9 cellular contexts compared by ENCODE assay signal in genomic region chr17:8857919-8858318, GRCh38. TPM values are rescaled to one million over a fixed set of nuclear protein-coding genes. Genes with fewer than 3 reads are reported as not detected.
DNase-seq lines count a peak whose midpoint lies in the region; ATAC-seq and TF ChIP-seq lines count a peak whose summit lies in the region.
"Had no signal": no experiment of that assay in that cellular context is flagged by ENCODE, and none has a peak within 500 bp of the region (broad histone marks: within the 10 kb centered on the region; RNA-seq: fewer than 3 reads in every experiment).

No MANE protein-coding gene starts in this region.

- peaks cover 41% of the 10 kb centered on the region for H3K4me1 Mint-ChIP-seq in WTC11
- peaks cover 36 to 41% of the 10 kb centered on the region in 2 donors for H3K4me1 Mint-ChIP-seq in natural killer cell treated with Interleukin-12 subunit alpha and Interleukin-12 subunit beta and Interleukin-15 and Interleukin-18, amount 100 ng/mL, for 72 hours (ENCODE audit: low read depth in 2 of 2)

- H3K36me3 ChIP-seq in heart left ventricle (no peaks in the 10 kb centered on the region), right atrium auricular region (no peaks in the 10 kb centered on the region)

- intact Hi-C loops in heart left ventricle (cut with DNase I): no loop called here

- H3K4me1 ChIP-seq in heart left ventricle: peaks cover 4 to 56% (median 20%) of the 10 kb centered on the region in 12 donors
- peaks cover 0 to 24% of the 10 kb centered on the region in 2 donors for H3K4me1 ChIP-seq in right atrium auricular region

- TF ChIP-seq POLR2A in heart left ventricle (IDR thresholded peaks at IDR 0.05): no peak

- H3K27me3 ChIP-seq in heart left ventricle (no peaks in the 10 kb centered on the region), right atrium auricular region (no peaks in the 10 kb centered on the region)

- ATAC-seq in heart left ventricle (peak in 3 of 4 donors; percentile 48 to 92 (median 51)), HG03139 (IDR thresholded peaks at IDR 0.05; ENCODE audit: unreplicated experiment) (peak; percentile 44), WTC11 (peak; percentile 44; the same call in 1 of the 2 replicates), HG03565 (IDR thresholded peaks at IDR 0.05; ENCODE audit: unreplicated experiment) (no peak)
- peak; percentile 65 to 68 for ATAC-seq in natural killer cell treated with Interleukin-12 subunit alpha and Interleukin-12 subunit beta and Interleukin-15 and Interleukin-18, amount 100 ng/mL, for 72 hours

- H3K4me3 ChIP-seq in heart left ventricle: peak overlapping the region in 5 of 12 donors; percentile 1 to 15 (median 11)
- H3K4me3 ChIP-seq in right atrium auricular region: no peak overlapping the region

- H3K9me3 Mint-ChIP-seq in WTC11: no peaks in the 10 kb centered on the region
- H3K9me3 Mint-ChIP-seq in natural killer cell treated with Interleukin-12 subunit alpha and Interleukin-12 subunit beta and Interleukin-15 and Interleukin-18, amount 100 ng/mL, for 72 hours: no peaks in the 10 kb centered on the region

- no peak for TF ChIP-seq CTCF in heart left ventricle (IDR thresholded peaks at IDR 0.05)
- no peak for TF ChIP-seq CTCF in right atrium auricular region (IDR thresholded peaks at IDR 0.05)
- no peak for TF ChIP-seq CTCF in WTC11 (IDR thresholded peaks at IDR 0.05)

- POLR2A ChIA-PET in WTC11 (lab: Charles Lee): interaction anchor here (0.6 to 0.7 kb wide), 2 partner anchors 175 to 451 kb away, joined by 3 to 6 read pairs; no protein-coding TSS in a partner anchor

- H3K36me3 Mint-ChIP-seq in WTC11: no peaks in the 10 kb centered on the region
- no peaks in the 10 kb centered on the region for H3K36me3 Mint-ChIP-seq in natural killer cell treated with Interleukin-12 subunit alpha and Interleukin-12 subunit beta and Interleukin-15 and Interleukin-18, amount 100 ng/mL, for 72 hours

- H3K27ac Mint-ChIP-seq in WTC11: peak overlapping the region; percentile 98
- H3K27ac Mint-ChIP-seq in natural killer cell treated with Interleukin-12 subunit alpha and Interleukin-12 subunit beta and Interleukin-15 and Interleukin-18, amount 100 ng/mL, for 72 hours: peak overlapping the region; percentile 45 to 83

- H3K27ac ChIP-seq in heart left ventricle (peak overlapping the region in 9 of 12 donors; percentile 18 to 77 (median 62)), right atrium auricular region (no peak overlapping the region)

- 32 to 43% (median 38%) methylated on average over 5 of the region's 5 CpGs for WGBS in heart left ventricle, 4 donors

- H3K4me3 Mint-ChIP-seq in WTC11: no peak overlapping the region
- peak overlapping the region; percentile 62 for H3K4me3 Mint-ChIP-seq in natural killer cell treated with Interleukin-12 subunit alpha and Interleukin-12 subunit beta and Interleukin-15 and Interleukin-18, amount 100 ng/mL, for 72 hours

- peak in 4 of 5 donors; percentile 47 to 69 (median 64) for DNase-seq in heart left ventricle
- no peak for DNase-seq in right atrium auricular region (ENCODE audit: low spot score)
- no peak for DNase-seq in WTC11 (ENCODE audit: low spot score)
- no peak for DNase-seq in natural killer cell treated with Interleukin-12 subunit alpha and Interleukin-12 subunit beta and Interleukin-15 and Interleukin-18, amount 100 ng/mL, for 72 hours (ENCODE audit: low spot score)
- DNase-seq in OCI-M2 (lab: John Stamatoyannopoulos, UW; ENCODE audit: unreplicated experiment): no peak
- DNase-seq in NCI-H2196 treated with DMSO at 0.1 percent for 48 hours (lab: John Stamatoyannopoulos, UW; ENCODE audit: unreplicated experiment): no peak

- CTCF ChIA-PET in WTC11 (lab: Charles Lee): interaction anchor here (0.6 to 1.7 kb wide), 12 partner anchors 9 to 1032 kb away, joined by 3 to 14 read pairs (median 5); partner anchors contain the start of gene MFSD6L

- no peaks in the 10 kb centered on the region for H3K9me3 ChIP-seq in heart left ventricle
- H3K9me3 ChIP-seq in right atrium auricular region: no peaks in the 10 kb centered on the region

- no peaks in the 10 kb centered on the region; the same call in 1 of the 2 replicates for H3K27me3 Mint-ChIP-seq in WTC11 (ENCODE audit: low read depth)
- H3K27me3 Mint-ChIP-seq in natural killer cell treated with Interleukin-12 subunit alpha and Interleukin-12 subunit beta and Interleukin-15 and Interleukin-18, amount 100 ng/mL, for 72 hours: no peaks in the 10 kb centered on the region

TF ChIP-seq in WTC11, 78 proteins besides CTCF, POLR2A, EP300 and RAD21 (continues in another document):
- no peak for TF ChIP-seq E2F1 (CRISPR knock-in tag; IDR thresholded peaks at IDR 0.05)
- no peak for TF ChIP-seq ZNF219 (CRISPR knock-in tag; IDR thresholded peaks at IDR 0.05; ENCODE audit: borderline replicate concordance)
- no peak for TF ChIP-seq HMGA2 (CRISPR knock-in tag; IDR thresholded peaks at IDR 0.05)
- no peak for TF ChIP-seq USF1 (CRISPR knock-in tag; IDR thresholded peaks at IDR 0.05)
- no peak for TF ChIP-seq AFF4 (CRISPR knock-in tag; IDR thresholded peaks at IDR 0.05; ENCODE audit: borderline replicate concordance)
- no peak for TF ChIP-seq PREB (CRISPR knock-in tag; IDR thresholded peaks at IDR 0.05; ENCODE audit: borderline replicate concordance)
- TF ChIP-seq ZNF423 (CRISPR knock-in tag; IDR thresholded peaks at IDR 0.05): no peak
- TF ChIP-seq ZMAT4 (CRISPR knock-in tag; IDR thresholded peaks at IDR 0.05): no peak

RNA-seq across cellular contexts. Expression of gene PIK3R6, which starts 9.6 kb away (rescaled TPM):
- total RNA-seq in heart left ventricle: 1 to 10 TPM in 6 of 9 donors, under 1 TPM in 3; 0.21 to 5.4 (median 1.1) TPM
- polyA plus RNA-seq in heart left ventricle: under 1 TPM; 0.69 to 0.76 TPM
- under 1 TPM in 1 of 2 donors, not detected in 1; 0.51 TPM for total RNA-seq in right atrium auricular region
- total RNA-seq in WTC11 (2021): 0.15 to 0.23 TPM (median 0.21 TPM) in 3 replicates
- 1 to 10 TPM in 1 of 2 donors, under 1 TPM in 1; 0.81 to 6.2 TPM for total RNA-seq in natural killer cell treated with Interleukin-12 subunit alpha and Interleukin-12 subunit beta and Interleukin-15 and Interleukin-18, amount 100 ng/mL, for 72 hours

RNA-seq across cellular contexts. Expression of gene MFSD6L, which starts 58.8 kb away (rescaled TPM):
- under 1 TPM in 2 of 9 donors, not detected in 7; 0.21 to 0.43 TPM for total RNA-seq in heart left ventricle
- under 1 TPM in 1 of 2 donors, not detected in 1; 0.08 TPM for polyA plus RNA-seq in heart left ventricle
- under 1 TPM in 1 of 2 donors, not detected in 1; 0.12 TPM for total RNA-seq in right atrium auricular region
- total RNA-seq in WTC11 (2021): 4.0 to 5.2 TPM (median 4.5 TPM) in 3 replicates
- total RNA-seq in natural killer cell treated with Interleukin-12 subunit alpha and Interleukin-12 subunit beta and Interleukin-15 and Interleukin-18, amount 100 ng/mL, for 72 hours: 1 to 10 TPM in 1 of 2 donors, under 1 TPM in 1; 0.12 to 1.5 TPM
- polyA plus RNA-seq: aorta had no signal

Comparison
In these comparisons a context has a peak if more than half of its experiments do, and no peak if none do; other contexts are left out.
1. DNase-seq: peak in heart left ventricle (4 of 5); none in right atrium auricular region (single experiment), WTC11 (single experiment), natural killer cell treated with Interleukin-12 subunit alpha and Interleukin-12 subunit beta and Interleukin-15 and Interleukin-18, amount 100 ng/mL, for 72 hours (single experiment), OCI-M2 (single experiment) and NCI-H2196 treated with DMSO at 0.1 percent for 48 hours (single experiment).
2. H3K27ac ChIP-seq: peak in heart left ventricle (9 of 12); none in right atrium auricular region (0 of 2).